ENCODE assay signal across 12 cellular contexts in genomic region chr15:45393851-45394250, GRCh38. TPM values are rescaled to one million over a fixed set of nuclear protein-coding genes. Genes with fewer than 3 reads are reported as not detected.
DNase-seq lines count a peak whose midpoint lies in the region; ATAC-seq, FAIRE-seq and TF ChIP-seq lines count a peak whose summit lies in the region.
"Had no signal": no experiment of that assay in that cellular context is flagged by ENCODE, and none has a peak within 500 bp of the region (broad histone marks: within the 10 kb centered on the region; RNA-seq: fewer than 3 reads in every experiment).

No MANE protein-coding gene starts in this region.

- H3K14ac ChIP-seq in mesenchymal stem cell (ENCODE audit: low read length in 2 of 2), result no peak overlapping the region

- H3K9ac ChIP-seq in K562 (ENCODE audit: insufficient read depth in 1 of 2, low read depth in 2 of 2, low read length in 2 of 2) (no peak overlapping the region), mesenchymal stem cell (ENCODE audit: low read length) (no peak overlapping the region)

- no peak overlapping the region for H3K23ac ChIP-seq in mesenchymal stem cell (ENCODE audit: low read length in 2 of 2)

- no peak overlapping the region for H3K27ac ChIP-seq in K562 (ENCODE audit: extremely low read depth, low read depth, low read length)
- H3K27ac ChIP-seq in mesenchymal stem cell (ENCODE audit: low read length, poor library complexity, severe bottlenecking), result no peak overlapping the region
- no peak overlapping the region for H3K27ac ChIP-seq in adrenal gland
- H3K27ac ChIP-seq: thoracic aorta had no signal

- intact Hi-C loops in K562 (cut with micrococcal nuclease), result no loop called here
- intact Hi-C loops in adrenal gland (cut with DNase I), result loop anchor here (10.0 kb wide), 3 partner anchors 79 to 229 kb away; no protein-coding TSS in a partner anchor

- TF ChIP-seq CTCF in GM10248 (IDR thresholded peaks at IDR 0.05; ENCODE audit: control extremely low read depth, extremely low read depth, low read depth, missing control alignments) (peak; percentile 48), K562 (IDR thresholded peaks at IDR 0.05 in 2 of 3, conservative IDR thresholded peaks at IDR 0.05 in 1 of 3; ENCODE audit: insufficient read depth in 2 of 3, low read depth in 1 of 3, low read length in 3 of 3) (peak; percentile 8 to 18 (median 13); a peak in 2 of 6 replicates), adrenal gland (IDR thresholded peaks at IDR 0.05) (peak in 1 of 6 experiments; percentile 8)

- no peak overlapping the region for H2BK120ac ChIP-seq in mesenchymal stem cell (ENCODE audit: low read depth, low read length)

- DNase-seq in GM10248 (ENCODE audit: extremely low spot score), result no peak
- DNase-seq in KG1 (lab: John Stamatoyannopoulos, UW), result peak; percentile 8
- DNase-seq in K562 (ENCODE audit: extremely low read depth in 1 of 4, low spot score in 3 of 4), result no peak
- DNase-seq in mesenchymal stem cell, result peak; percentile 19
- DNase-seq in adrenal gland, result no peak
- DNase-seq in hypothalamus (lab: John Stamatoyannopoulos, UW), result no peak
- DNase-seq: immature natural killer cell, NCI-H2107 had no signal

- FAIRE-seq in K562 (lab: Jason Lieb, UNC), result no peak
- FAIRE-seq: astrocyte had no signal

- POLR2A ChIA-PET in GM10248 (lab: Yijun Ruan, JAX), result interaction anchor here (0.5 kb wide), 1 partner anchor 11 kb away, joined by 4 read pairs; no protein-coding TSS in a partner anchor
- POLR2A ChIA-PET in K562 (lab: Yijun Ruan, JAX), result interaction anchor here (0.6 kb wide), 1 partner anchor 8 kb away, joined by 4 read pairs; a partner anchor contains a TSS

- H3K4me1 ChIP-seq in K562 (replicated peaks in 1 of 2; ENCODE audit: control insufficient read depth in 2 of 2, insufficient read depth in 2 of 2, low read length in 2 of 2) (no peaks in the 10 kb centered on the region), mesenchymal stem cell (ENCODE audit: control insufficient read depth, insufficient read depth, low read depth, low read length) (no peaks in the 10 kb centered on the region), adrenal gland (replicated peaks in 1 of 2) (no peaks in the 10 kb centered on the region)

- no peaks in the 10 kb centered on the region for H3K9me1 ChIP-seq in K562 (ENCODE audit: control insufficient read depth, insufficient read depth, low read length)

- H3K4me3 ChIP-seq in K562 (no peak overlapping the region), mesenchymal stem cell (ENCODE audit: insufficient read depth in 1 of 2, low read depth in 1 of 2, low read length in 2 of 2) (no peak overlapping the region), adrenal gland (no peak overlapping the region)
- H3K4me3 ChIP-seq: thoracic aorta had no signal

- no peaks in the 10 kb centered on the region for H3K79me2 ChIP-seq in K562 (ENCODE audit: control insufficient read depth, insufficient read depth, low read length)

- H2BK12ac ChIP-seq in mesenchymal stem cell (ENCODE audit: low read length in 2 of 2), result no peak overlapping the region

- H4K20me1 ChIP-seq in K562 (replicated peaks; ENCODE audit: control insufficient read depth, insufficient read depth, low read length), result no peaks in the 10 kb centered on the region

- no peak overlapping the region for H2BK5ac ChIP-seq in mesenchymal stem cell (ENCODE audit: low read depth, low read length, poor library complexity, severe bottlenecking)

- in situ Hi-C loops in K562 (cut with MboI), result no loop called here

- H2AFZ ChIP-seq in K562 (ENCODE audit: low read depth, low read length), result no peak overlapping the region
- H2AFZ ChIP-seq in mesenchymal stem cell (ENCODE audit: low read depth, low read length), result no peak overlapping the region

- H3K27me3 ChIP-seq in K562 (ENCODE audit: control insufficient read depth in 2 of 2, insufficient read depth in 2 of 2, low read length in 2 of 2) (peaks cover 2 to 10% of the 10 kb centered on the region in 2 experiments; a peak in 3 of 5 replicates), mesenchymal stem cell (ENCODE audit: control insufficient read depth in 1 of 2, insufficient read depth in 1 of 2, low read length in 2 of 2) (peaks cover 17 to 35% of the 10 kb centered on the region in 2 experiments), adrenal gland (no peaks in the 10 kb centered on the region)

- no peak overlapping the region for H2AK5ac ChIP-seq in mesenchymal stem cell (ENCODE audit: low read length, severe bottlenecking)

- H4K91ac ChIP-seq in mesenchymal stem cell (ENCODE audit: low read length), result no peak overlapping the region

- H3K9me3 ChIP-seq in K562 (replicated peaks; ENCODE audit: control insufficient read depth, insufficient read depth, low read depth, low read length), result no peaks in the 10 kb centered on the region
- no peaks in the 10 kb centered on the region for H3K9me3 ChIP-seq in mesenchymal stem cell (ENCODE audit: control insufficient read depth, low read length)
- no peaks in the 10 kb centered on the region for H3K9me3 ChIP-seq in adrenal gland (replicated peaks in 1 of 3)
- H3K9me3 ChIP-seq: thoracic aorta had no signal

- H4K8ac ChIP-seq in mesenchymal stem cell (ENCODE audit: low read length), result no peak overlapping the region

- no peaks in the 10 kb centered on the region for H3K79me1 ChIP-seq in mesenchymal stem cell (replicated peaks; ENCODE audit: low read length, poor library complexity, severe bottlenecking)

- TF ChIP-seq POLR2A in K562 (conservative IDR thresholded peaks at IDR 0.05) (no peak), adrenal gland (IDR thresholded peaks at IDR 0.05) (no peak)

- CTCF ChIA-PET in GM10248 (lab: Yijun Ruan, JAX), result interaction anchor here (1.0 to 3.2 kb wide), 5 partner anchors 11 to 231 kb away, joined by 3 to 26 read pairs (median 3); no protein-coding TSS in a partner anchor
- CTCF ChIA-PET in K562 (lab: Yijun Ruan, JAX; ENCODE audit: low intra/inter-chr PET ratio), result no interaction called here

- TF ChIP-seq EP300 in K562 (IDR thresholded peaks at IDR 0.05; ENCODE audit: low read length), result no peak

- H3K18ac ChIP-seq in mesenchymal stem cell (ENCODE audit: low read depth in 1 of 2, low read length in 2 of 2), result no peak overlapping the region

- no peak overlapping the region for H3K4ac ChIP-seq in mesenchymal stem cell (ENCODE audit: low read depth in 1 of 2, low read length in 2 of 2)

- no TSS peak for BruUV-seq in K562 (replicated peaks; lab: Mats Ljungman, UMichigan)

- 2% methylated on average over 3 of the region's 3 CpGs for WGBS in K562 (ENCODE audit: insufficient coverage, low coverage, missing lambda C conversion rate)
- 29% methylated on average over 1 of the region's 3 CpGs for WGBS in mesenchymal stem cell
- WGBS in adrenal gland, 4 donors, result 80 to 96% (median 85%) methylated on average over 1 to 3 of the region's 3 CpGs

- H2BK15ac ChIP-seq in mesenchymal stem cell (ENCODE audit: low read depth, poor library complexity, severe bottlenecking), result no peak overlapping the region

- H3K36me3 ChIP-seq in K562 (ENCODE audit: control insufficient read depth, insufficient read depth, low read length), result no peaks in the 10 kb centered on the region
- no peaks in the 10 kb centered on the region for H3K36me3 ChIP-seq in mesenchymal stem cell (ENCODE audit: control insufficient read depth in 1 of 2, insufficient read depth in 2 of 2, low read depth in 1 of 2, low read length in 2 of 2)
- H3K36me3 ChIP-seq in adrenal gland (replicated peaks in 1 of 2), result no peaks in the 10 kb centered on the region
- H3K36me3 ChIP-seq: thoracic aorta had no signal

- ATAC-seq in K562, result peak; percentile 62
- no peak for ATAC-seq in GM18907 (IDR thresholded peaks at IDR 0.05; ENCODE audit: unreplicated experiment)
- ATAC-seq in GM18517 (IDR thresholded peaks at IDR 0.05; ENCODE audit: unreplicated experiment), result no peak

- no peak for TF ChIP-seq RAD21 in K562 (CRISPR knock-in tag; conservative IDR thresholded peaks at IDR 0.05 in 1 of 2, IDR thresholded peaks at IDR 0.05 in 1 of 2)

- H3K4me2 ChIP-seq in K562 (ENCODE audit: insufficient read depth, low read length) (no peak overlapping the region), mesenchymal stem cell (ENCODE audit: low read length, poor library complexity, severe bottlenecking) (no peak overlapping the region)

TF ChIP-seq in K562, 482 proteins besides CTCF, POLR2A, EP300 and RAD21:
- TF ChIP-seq CEBPG (CRISPR knock-in tag; IDR thresholded peaks at IDR 0.05), result no peak
- TF ChIP-seq CEBPG (tag; conservative IDR thresholded peaks at IDR 0.05 in 1 of 2, IDR thresholded peaks at IDR 0.05 in 1 of 2), result 0 out of 4 replicates have a peak, but pooled peaks of 1 of the 2 experiments have one; percentile 15
- TF ChIP-seq ESRRB (CRISPR knock-in tag; IDR thresholded peaks at IDR 0.05; ENCODE audit: borderline replicate concordance), result no peak

RNA-seq across cellular contexts. Expression of gene GATM, which starts 15.5 kb away (rescaled TPM):
- total RNA-seq in K562 (2011; cell fraction: chromatin; rRNA removed; ENCODE audit: low replicate concordance), result 0.93 and 1.3 TPM in 2 replicates
- total RNA-seq in K562 (2011; cell fraction: nucleolus; rRNA removed), result 1.2 and 2.1 TPM in 2 replicates
- 1.6 and 2.5 TPM in 2 replicates for total RNA-seq in K562 (2011; cell fraction: nucleoplasm; rRNA removed)
- total RNA-seq in K562 (2014; rRNA removed) (0.20 and 0.95 TPM in 2 replicates), K562 (2014; rRNA removed; fragmentation: Illumina TruSeq; extraction: Trizol) (1.1 TPM in 2 replicates), K562 (2015; rRNA removed; fragmentation: Illumina TruSeq; extraction: Trizol) (0.79 and 0.80 TPM in 2 replicates), K562 (2021) (0.58 and 0.89 TPM in 2 replicates), adrenal gland (10 to 100 TPM; 15.1 to 73.2 (median 33.1) TPM)
- polyA plus RNA-seq in K562 (2011; rRNA removed) (0.65 and 0.81 TPM in 2 replicates), K562 (2014; fragmentation: Illumina TruSeq; extraction: Trizol) (0.26 and 0.45 TPM in 2 replicates), K562 (2014; fragmentation: Nextera tagmentation; extraction: Ambion mirVana) (under 1 TPM; 0.25 to 0.45 TPM), K562 (2014; rRNA removed) (0.11 and 1.3 TPM in 2 replicates), adrenal gland (10 to 100 TPM in 1 of 3 donors, 1 to 10 TPM in 2; 6.8 to 10.9 (median 8.6) TPM)
- polyA plus RNA-seq in K562 (2011; cell fraction: cytosol; rRNA removed), result 0.19 and 0.63 TPM in 2 replicates
- 0.81 and 1.2 TPM in 2 replicates for polyA plus RNA-seq in K562 (2011; cell fraction: nucleus; rRNA removed)
- polyA plus RNA-seq in K562 (2012), result 0.44 and 0.48 TPM in 2 replicates
- polyA minus RNA-seq in K562 (2011; rRNA and poly(A)+ RNA removed), result 0.77 and 0.78 TPM in 2 replicates
- polyA minus RNA-seq in K562 (2011; cell fraction: cytosol; rRNA and poly(A)+ RNA removed), result not detected in 2 replicates
- 1.3 and 3.4 TPM in 2 replicates for polyA minus RNA-seq in K562 (2011; cell fraction: nucleus; rRNA and poly(A)+ RNA removed)
- polyA plus RNA-seq in mesenchymal stem cell (2013, experiment 1 of 2), result 0.10 TPM
- polyA plus RNA-seq in mesenchymal stem cell (2013, experiment 2 of 2), result 0.12 TPM

Comparison
In these comparisons a context has a peak if more than half of its experiments do, and no peak if none do; other contexts are left out.
1. DNase-seq: peak in KG1 (single experiment) and mesenchymal stem cell (single experiment); none in GM10248 (single experiment), K562 (0 of 4), adrenal gland (0 of 7) and hypothalamus (0 of 51).
2. RNA of gene GATM, which starts 15.5 kb away (total RNA-seq): 15.1 to 73.2 TPM in adrenal gland; 0.20 to 2.5 TPM in K562; every median in the first group is over 4 times any median in the second.